Comparison of ENCODE assay signal across 23 cellular contexts in the genomic region with DNA sequence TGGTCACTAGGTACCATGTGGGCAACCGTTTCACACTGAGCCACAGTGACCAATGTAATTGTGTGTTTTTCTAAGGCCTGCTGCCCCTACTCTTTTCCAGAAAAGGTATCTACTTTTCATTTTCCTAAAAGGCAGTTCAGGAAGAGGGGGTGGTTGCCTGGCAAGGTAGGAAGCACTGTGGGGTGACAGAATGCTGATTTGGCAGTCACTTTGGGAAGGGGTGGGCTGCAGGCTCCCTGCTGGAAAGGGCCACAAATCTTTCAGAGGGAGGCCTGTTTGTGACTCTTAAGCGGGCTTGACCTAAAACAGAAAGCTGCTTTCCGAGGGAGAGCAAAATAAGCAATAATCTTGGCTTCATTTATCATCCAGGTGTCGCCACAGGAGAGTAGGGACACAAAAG. TPM values are rescaled to one million over a fixed set of nuclear protein-coding genes. Genes with fewer than 3 reads are reported as not detected.
DNase-seq lines count a peak whose midpoint lies in the region; ATAC-seq and TF ChIP-seq lines count a peak whose summit lies in the region.
"Had no signal": no experiment of that assay in that cellular context is flagged by ENCODE, and none has a peak within 500 bp of the region (broad histone marks: within the 10 kb centered on the region; RNA-seq: fewer than 3 reads in every experiment).

No MANE protein-coding gene starts in this region.

- H3K4me1 ChIP-seq in muscle layer of colon (ENCODE audit: insufficient read depth, low read length), result peaks cover 53% of the 10 kb centered on the region
- H3K4me1 ChIP-seq in stomach smooth muscle (ENCODE audit: control insufficient read depth, insufficient read depth, low read length), result peaks cover 59% of the 10 kb centered on the region
- H3K4me1 ChIP-seq: Caco-2 had no signal

- no peak overlapping the region for H3K4me3 Mint-ChIP-seq in activated B cell treated with CpG ODN at 0.5 μM for 24 hours
- H3K4me3 Mint-ChIP-seq: CD4-positive, CD25-positive, alpha-beta regulatory T cell had no signal

- TF ChIP-seq CTCF in activated B cell treated with CpG ODN at 0.5 μM for 24 hours (IDR thresholded peaks at IDR 0.05), result no peak

- intact Hi-C loops in activated B cell treated with CpG ODN at 0.5 μM for 24 hours (cut with micrococcal nuclease), result no loop called here

- H3K9me3 ChIP-seq in muscle layer of colon (ENCODE audit: low read length) (no peaks in the 10 kb centered on the region), stomach smooth muscle (ENCODE audit: control insufficient read depth in 2 of 2, low read length in 2 of 2) (no peaks in the 10 kb centered on the region)
- H3K9me3 ChIP-seq: BE2C, Caco-2 had no signal

- H3K27ac ChIP-seq in muscle layer of colon (ENCODE audit: low read depth, low read length) (peak overlapping the region; percentile 7), stomach smooth muscle (ENCODE audit: low read length) (peak overlapping the region; percentile 96)
- H3K27ac ChIP-seq: 22Rv1 had no signal

- H3K27me3 ChIP-seq in muscle layer of colon (ENCODE audit: control insufficient read depth in 1 of 2, insufficient read depth in 2 of 2, low read length in 2 of 2) (no peaks in the 10 kb centered on the region), stomach smooth muscle (ENCODE audit: control insufficient read depth in 1 of 2, insufficient read depth in 2 of 2, low read length in 2 of 2) (no peaks in the 10 kb centered on the region)
- H3K27me3 ChIP-seq: BE2C had no signal

- POLR2A ChIA-PET in activated B cell treated with CpG ODN at 0.5 μM for 24 hours (lab: Charles Lee), result no interaction called here

- ATAC-seq in activated B cell treated with CpG ODN at 0.5 μM for 24 hours (ENCODE audit: low read depth) (no peak), HG03460 (IDR thresholded peaks at IDR 0.05; ENCODE audit: unreplicated experiment) (no peak)
- ATAC-seq: HCT116, PC-3 had no signal

- DNase-seq in activated CD8-positive, alpha-beta memory T cell treated with anti-CD3 and anti-CD28 coated beads for 24 hours, result peak; percentile 28
- DNase-seq in activated CD8-positive, alpha-beta memory T cell treated with anti-CD3 and anti-CD28 coated beads, Interleukin-2, amount 50 U/mL, for 48 hours, result no peak
- DNase-seq in activated B cell treated with CpG ODN at 0.5 μM for 24 hours (peak; percentile 4), 8988T (no peak), NCI-H82 treated with DMSO at 0.1 percent for 48 hours (lab: John Stamatoyannopoulos, UW; ENCODE audit: unreplicated experiment) (no peak)
- DNase-seq: BE2C; CD4-positive, CD25-positive, alpha-beta regulatory T cell; GDM1; NCI-H1417 treated with DMSO at 0.1 percent for 48 hours; NCI-H187 treated with DMSO at 0.1 percent for 48 hours; NCI-H345; NCI-H524 treated with DMSO at 0.1 percent for 48 hours; PC-3; RPMI8226; SIG-M5 had no signal

- CTCF ChIA-PET in activated B cell treated with CpG ODN at 0.5 μM for 24 hours (lab: Charles Lee), result no interaction called here

- no peak overlapping the region for H3K4me3 ChIP-seq in muscle layer of colon (ENCODE audit: low read depth in 1 of 2, low read length in 2 of 2)
- H3K4me3 ChIP-seq in stomach smooth muscle (ENCODE audit: low read length in 2 of 2), result no peak overlapping the region

- no peak overlapping the region for H3K27ac Mint-ChIP-seq in activated B cell treated with CpG ODN at 0.5 μM for 24 hours
- H3K27ac Mint-ChIP-seq: CD4-positive, CD25-positive, alpha-beta regulatory T cell had no signal

- H3K36me3 ChIP-seq in muscle layer of colon (ENCODE audit: insufficient read depth, low read length), result peaks cover 53% of the 10 kb centered on the region
- peaks cover 27 to 34% of the 10 kb centered on the region in 2 donors for H3K36me3 ChIP-seq in stomach smooth muscle (ENCODE audit: control insufficient read depth in 2 of 2, insufficient read depth in 2 of 2, low read length in 2 of 2)

- H3K9me3 Mint-ChIP-seq in activated B cell treated with CpG ODN at 0.5 μM for 24 hours, result no peaks in the 10 kb centered on the region

- H3K9ac ChIP-seq in muscle layer of colon (ENCODE audit: low read length) (no peak overlapping the region), stomach smooth muscle (ENCODE audit: low read length in 2 of 2) (peak overlapping the region in 1 of 2 donors; percentile 13)

- H3K27me3 Mint-ChIP-seq in activated B cell treated with CpG ODN at 0.5 μM for 24 hours, result no peaks in the 10 kb centered on the region
- H3K27me3 Mint-ChIP-seq: CD4-positive, CD25-positive, alpha-beta regulatory T cell had no signal

- peaks cover 86% of the 10 kb centered on the region for H3K36me3 Mint-ChIP-seq in activated B cell treated with CpG ODN at 0.5 μM for 24 hours (ENCODE audit: low read depth)

- H3K4me1 Mint-ChIP-seq in activated B cell treated with CpG ODN at 0.5 μM for 24 hours, result peaks cover 28% of the 10 kb centered on the region

RNA-seq across cellular contexts. Expression of a gene that starts 5.2 kb away (rescaled TPM):
- total RNA-seq in activated B cell treated with CpG ODN at 0.5 μM for 24 hours, result 0.40 TPM in 1 of 2 replicates, not detected in the other
- total RNA-seq: Caco-2; CD4-positive, CD25-positive, alpha-beta regulatory T cell; Daoy; MCF 10A; PC-3 had no signal

RNA-seq across cellular contexts. Expression of a gene that starts 11.8 kb away (rescaled TPM):
- 70.3 and 78.0 TPM in 2 replicates for total RNA-seq in activated B cell treated with CpG ODN at 0.5 μM for 24 hours

Comparison
In these comparisons a context has a peak if more than half of its experiments do, and no peak if none do; other contexts are left out.
1. DNase-seq: peak in activated CD8-positive, alpha-beta memory T cell treated with anti-CD3 and anti-CD28 coated beads for 24 hours (single experiment) and activated B cell treated with CpG ODN at 0.5 μM for 24 hours (single experiment); none in activated CD8-positive, alpha-beta memory T cell treated with anti-CD3 and anti-CD28 coated beads, Interleukin-2, amount 50 U/mL, for 48 hours (single experiment), 8988T (single experiment) and NCI-H82 treated with DMSO at 0.1 percent for 48 hours (single experiment).